In the genomic region with DNA sequence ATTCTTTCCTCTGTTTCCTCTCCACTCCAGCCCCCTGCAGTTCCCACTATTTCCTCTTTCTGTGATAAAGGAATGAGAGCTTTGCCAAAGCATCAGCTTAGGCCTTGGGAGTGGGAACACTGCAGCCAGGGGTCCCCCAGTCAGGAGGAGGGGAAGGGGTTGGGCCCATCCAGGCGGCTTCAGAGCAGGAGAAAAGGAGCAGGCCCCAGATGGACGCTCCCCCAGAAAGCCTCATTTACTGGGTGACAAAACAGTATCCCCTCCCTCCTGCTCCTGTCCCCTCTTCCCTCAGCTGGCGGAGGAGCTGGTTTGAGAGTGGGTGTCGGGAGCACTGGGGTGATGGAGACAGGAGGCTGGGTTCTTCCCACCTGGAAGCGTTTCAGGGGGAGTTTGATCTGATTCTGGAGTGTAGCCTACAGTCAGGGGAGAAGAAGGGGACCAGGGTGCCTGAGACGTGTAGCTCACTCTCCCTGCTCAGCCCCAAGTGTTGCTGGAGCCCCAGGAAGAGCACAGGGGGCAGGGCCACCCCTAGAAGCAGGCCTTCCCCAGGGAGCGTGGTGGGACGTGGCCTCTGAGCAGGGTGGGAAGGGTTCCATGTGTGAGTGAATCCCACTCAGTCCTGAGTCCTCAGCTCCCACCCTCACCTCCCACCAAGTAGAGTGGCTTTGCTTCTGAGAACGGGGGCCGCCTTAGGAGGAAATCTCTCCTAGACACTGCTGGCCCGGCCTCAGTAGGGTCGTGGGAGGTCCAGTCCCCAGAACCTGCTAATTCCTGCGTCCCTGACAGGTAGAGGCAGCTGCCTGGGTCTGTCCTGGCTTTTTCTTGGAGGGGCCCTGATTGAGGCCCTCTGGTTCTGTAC, we compare ENCODE assay signal across 29 cellular contexts.
A peak's percentile ranks its signal among the peaks of the same experiment; 100 is the strongest.
DNase-seq lines count a peak whose midpoint lies in the region; TF ChIP-seq lines count a peak whose summit lies in the region.
"Had no signal": no experiment of that assay in that cellular context is flagged by ENCODE, and none has a peak within 500 bp of the region (broad histone marks: within the 10 kb centered on the region; RNA-seq: fewer than 3 reads in every experiment).

No MANE protein-coding gene starts in this region.

- no peaks in the 10 kb centered on the region for H3K36me3 Mint-ChIP-seq in nephron progenitor cell (ENCODE audit: low read depth)
- H3K36me3 Mint-ChIP-seq in immature natural killer cell: no peaks in the 10 kb centered on the region

- H3K4me1 Mint-ChIP-seq in nephron progenitor cell (peaks cover 28% of the 10 kb centered on the region), immature natural killer cell (no peaks in the 10 kb centered on the region)
- H3K4me1 Mint-ChIP-seq: neural crest cell had no signal

- H3K4me3 ChIP-seq in testis: no peak overlapping the region
- H3K4me3 ChIP-seq: cardiac muscle cell, GM23248, heart left ventricle, left ventricle myocardium inferior, mucosa of descending colon, psoas muscle, tibial artery had no signal

- no peaks in the 10 kb centered on the region for H3K4me1 ChIP-seq in testis
- H3K4me1 ChIP-seq: heart left ventricle, left ventricle myocardium inferior, psoas muscle, tibial artery had no signal

- no peak for TF ChIP-seq POLR2A in testis (IDR thresholded peaks at IDR 0.05)

- H3K27me3 ChIP-seq in testis: no peaks in the 10 kb centered on the region
- H3K27me3 ChIP-seq: cardiac muscle cell had no signal

- DNase-seq in activated CD8-positive, alpha-beta memory T cell treated with anti-CD3 and anti-CD28 coated beads, Interleukin-2, amount 50 U/mL, for 48 hours: peak; percentile 26
- no peak for DNase-seq in activated CD8-positive, alpha-beta memory T cell treated with anti-CD3 and anti-CD28 coated beads, Interleukin-2, amount 50 U/mL, for 4 hours
- DNase-seq in nephron progenitor cell: no peak
- DNase-seq in testis: peak; percentile 6
- no peak for DNase-seq in SW480 (ENCODE audit: low spot score)
- DNase-seq in immature natural killer cell: no peak
- DNase-seq in stimulated activated CD4-positive, alpha-beta T cell treated with anti-CD3 and anti-CD28 coated beads, Interleukin-4, amount 100 ng/mL, for 24 hours: no peak
- DNase-seq: activated CD4-positive, alpha-beta T cell treated with anti-CD3 and anti-CD28 coated beads for 48 hours; activated naive CD4-positive, alpha-beta T cell treated with Interleukin-2 at 50 U/mL for 16 hours; anterior cingulate cortex; COR-L47; dermis blood vessel endothelial cell; GM23248; left ventricle myocardium inferior; NCI-H1092; NCI-H2029 treated with DMSO at 0.1 percent for 48 hours; NCI-H345; psoas muscle; SHP77; small intestine; stimulated activated naive CD4-positive, alpha-beta T cell; T-helper 1 cell had no signal

- WGBS in testis, 2 donors: 81 to 84% methylated on average over 10 to 13 of the region's 13 CpGs

- TF ChIP-seq CTCF in nephron progenitor cell (IDR thresholded peaks at IDR 0.05) (no peak), testis (IDR thresholded peaks at IDR 0.05) (no peak)

- H3K27me3 Mint-ChIP-seq in nephron progenitor cell (ENCODE audit: low read depth, poor library complexity) (peaks cover 4% of the 10 kb centered on the region), immature natural killer cell (ENCODE audit: low read depth in 3 of 3) (peaks cover 0 to 6% (median 0%) of the 10 kb centered on the region in 3 donors)

- H3K27ac Mint-ChIP-seq in nephron progenitor cell: peak overlapping the region; percentile 77
- H3K27ac Mint-ChIP-seq in immature natural killer cell: no peak overlapping the region

- H3K4me3 Mint-ChIP-seq in nephron progenitor cell: no peak overlapping the region
- no peak overlapping the region for H3K4me3 Mint-ChIP-seq in immature natural killer cell
- H3K4me3 Mint-ChIP-seq: neural crest cell had no signal

- H3K9me3 ChIP-seq in testis: no peaks in the 10 kb centered on the region
- H3K9me3 ChIP-seq: heart left ventricle, left ventricle myocardium inferior, mucosa of descending colon, psoas muscle, tibial artery had no signal

- intact Hi-C loops in testis (cut with DNase I; ENCODE audit: low total_unique reads): no loop called here

- no peaks in the 10 kb centered on the region for H3K36me3 ChIP-seq in testis (ENCODE audit: low read depth, missing control alignments)
- H3K36me3 ChIP-seq: cardiac muscle cell, heart left ventricle, left ventricle myocardium inferior, tibial artery had no signal

- H3K27ac ChIP-seq in angular gyrus (ENCODE audit: low read depth, low read length) (peak overlapping the region; percentile 30), testis (no peak overlapping the region)
- H3K27ac ChIP-seq: cardiac muscle cell, GM23248, heart left ventricle, HL-60, left ventricle myocardium inferior, psoas muscle, tibial artery had no signal

- no peaks in the 10 kb centered on the region for H3K9me3 Mint-ChIP-seq in nephron progenitor cell
- H3K9me3 Mint-ChIP-seq in immature natural killer cell: no peaks in the 10 kb centered on the region
- H3K9me3 Mint-ChIP-seq: neural crest cell had no signal

Comparison
In these comparisons a context has a peak if more than half of its experiments do, and no peak if none do; other contexts are left out.
1. DNase-seq: peak in activated CD8-positive, alpha-beta memory T cell treated with anti-CD3 and anti-CD28 coated beads, Interleukin-2, amount 50 U/mL, for 48 hours (single experiment) and testis (single experiment); none in activated CD8-positive, alpha-beta memory T cell treated with anti-CD3 and anti-CD28 coated beads, Interleukin-2, amount 50 U/mL, for 4 hours (single experiment), nephron progenitor cell (single experiment), SW480 (single experiment), immature natural killer cell (0 of 3) and stimulated activated CD4-positive, alpha-beta T cell treated with anti-CD3 and anti-CD28 coated beads, Interleukin-4, amount 100 ng/mL, for 24 hours (single experiment).